1 cellular context compared by ENCODE assay signal in genomic region chr1:180948357-180948756, GRCh38.
TF ChIP-seq lines count a peak whose summit lies in the region.

No MANE protein-coding gene starts in this region.

TF ChIP-seq in WTC11, 78 proteins besides CTCF, POLR2A, EP300 and RAD21 (continued from another document):
- TF ChIP-seq FOXP4 (CRISPR knock-in tag; IDR thresholded peaks at IDR 0.05): no peak
- no peak for TF ChIP-seq CBFB (CRISPR knock-in tag; IDR thresholded peaks at IDR 0.05; ENCODE audit: low read depth)
